ENCODE assay signal across 1 cellular context in the genomic region with DNA sequence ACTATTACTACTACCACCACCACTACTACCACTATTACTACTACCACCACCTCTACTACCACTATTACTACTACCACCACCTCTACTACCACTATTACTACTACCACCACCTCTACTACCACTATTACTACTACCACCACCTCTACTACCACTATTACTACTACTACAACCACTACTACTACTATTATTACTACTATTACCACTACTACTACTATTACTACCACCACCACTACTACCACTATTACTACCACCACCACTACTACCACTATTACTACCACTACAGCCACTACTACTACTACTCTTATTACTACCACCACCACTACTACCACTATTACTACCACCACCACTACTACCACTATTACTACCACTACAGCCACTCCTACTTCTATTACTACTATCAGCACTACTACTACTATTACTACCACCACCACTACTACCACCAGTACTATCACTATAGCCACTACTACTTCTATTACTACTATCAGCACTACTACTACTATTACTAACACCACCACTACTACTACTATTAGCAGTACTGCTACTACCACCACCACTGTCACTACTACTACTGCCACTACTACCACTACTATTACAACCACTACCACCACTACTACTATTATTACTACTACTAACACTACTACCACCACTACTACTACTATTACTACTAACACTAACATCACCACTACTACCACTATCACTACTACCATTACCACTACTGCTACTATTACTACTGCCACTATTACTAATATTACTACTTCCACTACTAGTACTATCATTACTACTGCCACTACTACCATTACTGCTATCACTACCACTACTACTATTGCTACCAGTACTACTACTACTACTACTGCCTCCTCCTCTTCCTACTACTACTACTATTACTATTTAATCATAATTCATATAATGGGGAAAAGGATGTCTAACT.
TF ChIP-seq lines count a peak whose summit lies in the region.
"Not testable (repeated sequence)": the region's sequence is repeated elsewhere in the genome, so short reads cannot be mapped to it uniquely, and the experiment has no call there.

No MANE protein-coding gene starts in this region.

TF ChIP-seq in HepG2, 621 proteins besides CTCF, POLR2A, EP300 and RAD21:
- TF ChIP-seq SOX6 (IDR thresholded peaks at IDR 0.05) (0 out of 2 replicates have a peak, but pooled peaks have one; percentile 77), NONO (IDR thresholded peaks at IDR 0.05) (peak; percentile 98), FOXP1 (IDR thresholded peaks at IDR 0.05) (peak; percentile 43; the same call in 1 of the 2 replicates)
- not testable (repeated sequence) for TF ChIP-seq SOX6 (CRISPR knock-in tag; IDR thresholded peaks at IDR 0.05); NONO (CRISPR knock-in tag; conservative IDR thresholded peaks at IDR 0.05); FOXP1 (CRISPR knock-in tag; IDR thresholded peaks at IDR 0.05)
